Comparison of ENCODE assay signal across 22 cellular contexts in the genomic region with DNA sequence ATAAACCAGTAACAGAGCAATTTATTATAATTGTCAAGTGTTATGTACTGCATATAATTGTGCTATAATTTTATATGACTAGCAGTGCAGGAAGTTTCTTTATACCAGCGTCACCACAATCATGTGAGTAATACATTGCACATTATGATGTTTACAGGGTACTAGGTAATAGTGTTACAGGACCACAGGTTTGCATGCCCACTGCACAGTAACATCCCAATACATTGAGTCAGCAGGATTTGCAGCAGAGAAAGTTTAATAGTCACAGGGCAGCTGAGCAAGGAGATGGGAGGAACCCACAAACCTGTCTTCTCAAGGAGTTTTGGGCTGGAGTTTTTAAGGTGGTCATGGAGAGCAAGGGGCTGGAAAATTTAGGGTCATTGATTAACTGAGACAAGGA.
"Had no signal": no experiment of that assay in that cellular context is flagged by ENCODE, and none has a peak within 500 bp of the region (broad histone marks: within the 10 kb centered on the region; RNA-seq: fewer than 3 reads in every experiment).

No MANE protein-coding gene starts in this region.

- H3K27ac ChIP-seq: breast epithelium, colonic mucosa, hepatocyte, neutrophil, ovary, prostate gland, stomach, transverse colon, uterus had no signal

- H3K9me3 ChIP-seq: colonic mucosa, neutrophil, ovary, prostate gland, transverse colon, uterus had no signal

- H3K4me3 ChIP-seq: breast epithelium, colonic mucosa, hepatocyte, ovary, prostate gland, stomach, transverse colon, uterus had no signal

- H3K27me3 ChIP-seq: breast epithelium, colonic mucosa, hepatocyte, neutrophil, stomach, transverse colon, uterus had no signal

- H3K36me3 ChIP-seq: breast epithelium, colonic mucosa, neutrophil, ovary, prostate gland, stomach, transverse colon, uterus had no signal

- DNase-seq: activated CD4-positive, alpha-beta T cell treated with anti-CD3 and anti-CD28 coated beads for 36 hours; activated CD4-positive, alpha-beta T cell treated with anti-CD3 and anti-CD28 coated beads, Interleukin-2, amount 50 U/mL, for 4 hours; activated CD8-positive, alpha-beta memory T cell treated with anti-CD3 and anti-CD28 coated beads for 24 hours; activated CD8-positive, alpha-beta memory T cell treated with anti-CD3 and anti-CD28 coated beads, Interleukin-2, amount 50 U/mL, for 4 hours; activated naive CD4-positive, alpha-beta T cell; activated naive CD8-positive, alpha-beta T cell treated with anti-CD3 and anti-CD28 coated beads for 36 hours; activated T-cell treated with anti-CD3 and anti-CD28 coated beads, Interleukin-2, amount 50 U/mL, for 24 hours; colonic mucosa; endodermal cell; glutamatergic neuron; left cardiac atrium; mesenchymal stem cell; ovary; right cardiac atrium; stomach; T-cell; transverse colon; uterus had no signal
